1 cellular context compared by ENCODE assay signal in the genomic region with DNA sequence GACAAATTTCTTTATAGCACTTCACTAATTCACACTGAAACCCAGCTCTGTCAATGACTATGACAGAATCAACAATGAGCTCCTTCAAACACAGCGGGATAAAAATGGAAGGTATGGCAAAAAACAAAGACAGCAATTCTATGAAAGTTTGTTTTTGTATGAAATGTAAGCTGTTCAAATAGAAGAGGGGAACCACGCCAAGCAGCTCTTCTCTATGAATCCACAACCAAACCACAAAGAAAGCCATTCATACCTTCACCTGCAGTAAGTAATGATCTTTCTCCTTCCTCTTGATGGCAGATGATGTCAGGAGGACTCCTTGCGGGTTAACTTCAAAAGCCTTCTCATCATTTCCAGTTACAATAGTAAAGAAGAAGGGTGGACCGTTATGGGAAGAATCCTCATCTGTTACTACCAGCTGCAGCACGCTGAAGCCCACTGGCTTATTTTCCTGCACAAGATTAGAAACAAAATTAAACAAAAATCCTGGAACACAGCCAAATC.
TF ChIP-seq lines count a peak whose summit lies in the region.

No MANE protein-coding gene starts in this region.

TF ChIP-seq in HepG2, 621 proteins besides CTCF, POLR2A, EP300 and RAD21 (continued from another document):
- TF ChIP-seq, protein P1, sequence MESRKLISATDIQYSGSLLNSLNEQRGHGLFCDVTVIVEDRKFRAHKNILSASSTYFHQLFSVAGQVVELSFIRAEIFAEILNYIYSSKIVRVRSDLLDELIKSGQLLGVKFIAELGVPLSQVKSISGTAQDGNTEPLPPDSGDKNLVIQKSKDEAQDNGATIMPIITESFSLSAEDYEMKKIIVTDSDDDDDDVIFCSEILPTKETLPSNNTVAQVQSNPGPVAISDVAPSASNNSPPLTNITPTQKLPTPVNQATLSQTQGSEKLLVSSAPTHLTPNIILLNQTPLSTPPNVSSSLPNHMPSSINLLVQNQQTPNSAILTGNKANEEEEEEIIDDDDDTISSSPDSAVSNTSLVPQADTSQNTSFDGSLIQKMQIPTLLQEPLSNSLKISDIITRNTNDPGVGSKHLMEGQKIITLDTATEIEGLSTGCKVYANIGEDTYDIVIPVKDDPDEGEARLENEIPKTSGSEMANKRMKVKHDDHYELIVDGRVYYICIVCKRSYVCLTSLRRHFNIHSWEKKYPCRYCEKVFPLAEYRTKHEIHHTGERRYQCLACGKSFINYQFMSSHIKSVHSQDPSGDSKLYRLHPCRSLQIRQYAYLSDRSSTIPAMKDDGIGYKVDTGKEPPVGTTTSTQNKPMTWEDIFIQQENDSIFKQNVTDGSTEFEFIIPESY (CRISPR knock-in tag; IDR thresholded peaks at IDR 0.05) = peak; percentile 69
- TF ChIP-seq NCOA2 (CRISPR knock-in tag; IDR thresholded peaks at IDR 0.05) = peak; percentile 23; the same call in 1 of the 2 replicates
- TF ChIP-seq TCF7 (IDR thresholded peaks at IDR 0.05; ENCODE audit: low read depth) = 0 out of 2 replicates have a peak, but pooled peaks have one; percentile 13
- TF ChIP-seq, protein P2, sequence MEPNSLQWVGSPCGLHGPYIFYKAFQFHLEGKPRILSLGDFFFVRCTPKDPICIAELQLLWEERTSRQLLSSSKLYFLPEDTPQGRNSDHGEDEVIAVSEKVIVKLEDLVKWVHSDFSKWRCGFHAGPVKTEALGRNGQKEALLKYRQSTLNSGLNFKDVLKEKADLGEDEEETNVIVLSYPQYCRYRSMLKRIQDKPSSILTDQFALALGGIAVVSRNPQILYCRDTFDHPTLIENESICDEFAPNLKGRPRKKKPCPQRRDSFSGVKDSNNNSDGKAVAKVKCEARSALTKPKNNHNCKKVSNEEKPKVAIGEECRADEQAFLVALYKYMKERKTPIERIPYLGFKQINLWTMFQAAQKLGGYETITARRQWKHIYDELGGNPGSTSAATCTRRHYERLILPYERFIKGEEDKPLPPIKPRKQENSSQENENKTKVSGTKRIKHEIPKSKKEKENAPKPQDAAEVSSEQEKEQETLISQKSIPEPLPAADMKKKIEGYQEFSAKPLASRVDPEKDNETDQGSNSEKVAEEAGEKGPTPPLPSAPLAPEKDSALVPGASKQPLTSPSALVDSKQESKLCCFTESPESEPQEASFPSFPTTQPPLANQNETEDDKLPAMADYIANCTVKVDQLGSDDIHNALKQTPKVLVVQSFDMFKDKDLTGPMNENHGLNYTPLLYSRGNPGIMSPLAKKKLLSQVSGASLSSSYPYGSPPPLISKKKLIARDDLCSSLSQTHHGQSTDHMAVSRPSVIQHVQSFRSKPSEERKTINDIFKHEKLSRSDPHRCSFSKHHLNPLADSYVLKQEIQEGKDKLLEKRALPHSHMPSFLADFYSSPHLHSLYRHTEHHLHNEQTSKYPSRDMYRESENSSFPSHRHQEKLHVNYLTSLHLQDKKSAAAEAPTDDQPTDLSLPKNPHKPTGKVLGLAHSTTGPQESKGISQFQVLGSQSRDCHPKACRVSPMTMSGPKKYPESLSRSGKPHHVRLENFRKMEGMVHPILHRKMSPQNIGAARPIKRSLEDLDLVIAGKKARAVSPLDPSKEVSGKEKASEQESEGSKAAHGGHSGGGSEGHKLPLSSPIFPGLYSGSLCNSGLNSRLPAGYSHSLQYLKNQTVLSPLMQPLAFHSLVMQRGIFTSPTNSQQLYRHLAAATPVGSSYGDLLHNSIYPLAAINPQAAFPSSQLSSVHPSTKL (CRISPR knock-in tag; IDR thresholded peaks at IDR 0.05) = peak; percentile 24; the same call in 1 of the 2 replicates
- TF ChIP-seq, protein P3, sequence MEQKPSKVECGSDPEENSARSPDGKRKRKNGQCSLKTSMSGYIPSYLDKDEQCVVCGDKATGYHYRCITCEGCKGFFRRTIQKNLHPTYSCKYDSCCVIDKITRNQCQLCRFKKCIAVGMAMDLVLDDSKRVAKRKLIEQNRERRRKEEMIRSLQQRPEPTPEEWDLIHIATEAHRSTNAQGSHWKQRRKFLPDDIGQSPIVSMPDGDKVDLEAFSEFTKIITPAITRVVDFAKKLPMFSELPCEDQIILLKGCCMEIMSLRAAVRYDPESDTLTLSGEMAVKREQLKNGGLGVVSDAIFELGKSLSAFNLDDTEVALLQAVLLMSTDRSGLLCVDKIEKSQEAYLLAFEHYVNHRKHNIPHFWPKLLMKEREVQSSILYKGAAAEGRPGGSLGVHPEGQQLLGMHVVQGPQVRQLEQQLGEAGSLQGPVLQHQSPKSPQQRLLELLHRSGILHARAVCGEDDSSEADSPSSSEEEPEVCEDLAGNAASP (CRISPR knock-in tag; IDR thresholded peaks at IDR 0.05; ENCODE audit: borderline replicate concordance) = no peak
- TF ChIP-seq SOX13 (IDR thresholded peaks at IDR 0.05) = no peak
- peak in 1 of 2 experiments; percentile 52; a peak in 1 of 4 replicates for TF ChIP-seq SOX13 (CRISPR knock-in tag; conservative IDR thresholded peaks at IDR 0.05 in 1 of 2, IDR thresholded peaks at IDR 0.05 in 1 of 2)
- TF ChIP-seq ZNF24 (IDR thresholded peaks at IDR 0.05) = 0 out of 2 replicates have a peak, but pooled peaks have one; percentile 11
